Comparison of ENCODE assay signal across 17 cellular contexts in genomic region chr10:114393482-114393881, GRCh38. TPM values are rescaled to one million over a fixed set of nuclear protein-coding genes. Genes with fewer than 3 reads are reported as not detected.
DNase-seq lines count a peak whose midpoint lies in the region; ATAC-seq and TF ChIP-seq lines count a peak whose summit lies in the region.
"Had no signal": no experiment of that assay in that cellular context is flagged by ENCODE, and none has a peak within 500 bp of the region (broad histone marks: within the 10 kb centered on the region; RNA-seq: fewer than 3 reads in every experiment).

No MANE protein-coding gene starts in this region.

- no peak overlapping the region for H3K27ac ChIP-seq in endodermal cell (ENCODE audit: low read depth, low read length)
- H3K27ac ChIP-seq in mesodermal cell (ENCODE audit: low read depth, low read length, severe bottlenecking): peak overlapping the region; percentile 37
- peak overlapping the region; percentile 97 to 98 (median 98) for H3K27ac ChIP-seq in thyroid gland
- H3K27ac ChIP-seq: BLaER1 treated with 17β-estradiol and CSF1 and Interleukin-3, amounts not matched to agents 10 nM and 100 nM; neutrophil had no signal

- H3K9me3 ChIP-seq in endodermal cell (ENCODE audit: control insufficient read depth, low read length) (no peaks in the 10 kb centered on the region), mesodermal cell (ENCODE audit: control insufficient read depth, low read length) (no peaks in the 10 kb centered on the region), thyroid gland (no peaks in the 10 kb centered on the region)
- H3K9me3 ChIP-seq: BLaER1 treated with 17β-estradiol and CSF1 and Interleukin-3, amounts not matched to agents 10 nM and 100 nM; neutrophil had no signal

- WGBS in endodermal cell (ENCODE audit: insufficient coverage in 1 of 2, insufficient read length in 1 of 2), 2 experiments: 60 to 81% methylated on average over 1 to 11 of the region's 11 CpGs
- WGBS in mesodermal cell (ENCODE audit: insufficient coverage in 2 of 2), 2 experiments: 54 to 60% methylated on average over 3 to 6 of the region's 11 CpGs
- WGBS in thyroid gland, 2 donors: 22 to 28% methylated on average over 11 of the region's 11 CpGs

- peaks cover 11% of the 10 kb centered on the region for H3K27me3 ChIP-seq in endodermal cell (ENCODE audit: control insufficient read depth, insufficient read depth, low read length, poor library complexity, severe bottlenecking)
- H3K27me3 ChIP-seq in thyroid gland: no peaks in the 10 kb centered on the region

- TF ChIP-seq CTCF in endodermal cell (conservative IDR thresholded peaks at IDR 0.05): no peak
- no peak for TF ChIP-seq CTCF in thyroid gland (IDR thresholded peaks at IDR 0.05)

- peak overlapping the region; percentile 52 for H3K27ac Mint-ChIP-seq in endodermal cell
- H3K27ac Mint-ChIP-seq: activated T-helper 1 cell treated with anti-CD3 and anti-CD28 coated beads, Interleukin-12 subunit alpha, Interleukin-12 subunit beta, Interleukin-2, Interleukin-4 antibody, amounts not matched to agents 30 ng/mL and 10 ng/mL and 1 ng/mL, durations not matched to agents 14 hours and 24 hours and 36 hours had no signal

- H3K36me3 Mint-ChIP-seq in endodermal cell (ENCODE audit: low read depth): no peaks in the 10 kb centered on the region

- peak in 1 of 2 donors; percentile 60 for TF ChIP-seq POLR2A in thyroid gland (IDR thresholded peaks at IDR 0.05)

- H3K4me3 ChIP-seq in endodermal cell (ENCODE audit: low read length): no peak overlapping the region
- no peak overlapping the region for H3K4me3 ChIP-seq in mesodermal cell (ENCODE audit: extremely low read depth, insufficient read depth, low read length, poor library complexity, severe bottlenecking)
- H3K4me3 ChIP-seq in thyroid gland (replicated peaks in 1 of 3): no peak overlapping the region
- H3K4me3 ChIP-seq: BLaER1 treated with 17β-estradiol and CSF1 and Interleukin-3, amounts not matched to agents 10 nM and 100 nM; lung had no signal

- no peaks in the 10 kb centered on the region for H3K9me3 Mint-ChIP-seq in endodermal cell

- H3K4me3 Mint-ChIP-seq in endodermal cell: no peak overlapping the region
- H3K4me3 Mint-ChIP-seq: activated T-helper 1 cell treated with anti-CD3 and anti-CD28 coated beads, Interleukin-12 subunit alpha, Interleukin-12 subunit beta, Interleukin-2, Interleukin-4 antibody, amounts not matched to agents 30 ng/mL and 10 ng/mL and 1 ng/mL, durations not matched to agents 14 hours and 24 hours and 36 hours had no signal

- ATAC-seq in GM19328 (IDR thresholded peaks at IDR 0.05; ENCODE audit: unreplicated experiment): no peak
- no peak for ATAC-seq in GM19324 (IDR thresholded peaks at IDR 0.05; ENCODE audit: low FRiP score, unreplicated experiment)

- intact Hi-C loops in thyroid gland (cut with DNase I): no loop called here

- peak; percentile 53 for DNase-seq in amniotic epithelial cell (ENCODE audit: low read depth)
- no peak for DNase-seq in endodermal cell
- DNase-seq in thyroid gland: peak; percentile 90 to 92
- no peak for DNase-seq in stimulated activated CD4-positive, alpha-beta T cell treated with anti-CD3 and anti-CD28 coated beads, Interleukin-4, amount 100 ng/mL, for 1 hour
- no peak for DNase-seq in dedifferentiated amniotic fluid mesenchymal stem cell (ENCODE audit: extremely low spot score)
- DNase-seq: activated CD4-positive, alpha-beta T cell treated with anti-CD3 and anti-CD28 coated beads, Interleukin-2, amount 50 U/mL, for 4 hours; DMS53; HCEC 1CT; NCI-H1092 treated with DMSO at 0.1 percent for 48 hours; stimulated activated naive CD4-positive, alpha-beta T cell had no signal

- H3K4me1 ChIP-seq in endodermal cell (ENCODE audit: control insufficient read depth, insufficient read depth, low read length) (no peaks in the 10 kb centered on the region), mesodermal cell (ENCODE audit: control insufficient read depth, insufficient read depth, low read length, poor library complexity, severe bottlenecking) (peaks cover 46% of the 10 kb centered on the region), thyroid gland (peaks cover 90 to 97% of the 10 kb centered on the region in 2 donors)

- peaks cover 5% of the 10 kb centered on the region for H3K4me1 Mint-ChIP-seq in endodermal cell

- H3K9ac ChIP-seq in endodermal cell (ENCODE audit: extremely low read depth, low read length, poor library complexity, severe bottlenecking): no peak overlapping the region
- H3K9ac ChIP-seq: BLaER1 treated with 17β-estradiol and CSF1 and Interleukin-3, amounts not matched to agents 10 nM and 100 nM had no signal

- H3K36me3 ChIP-seq in endodermal cell (ENCODE audit: control insufficient read depth, insufficient read depth, low read length) (no peaks in the 10 kb centered on the region), mesodermal cell (ENCODE audit: control insufficient read depth, insufficient read depth, low read length) (peaks cover 31% of the 10 kb centered on the region), thyroid gland (no peaks in the 10 kb centered on the region)
- H3K36me3 ChIP-seq: BLaER1 treated with 17β-estradiol and CSF1 and Interleukin-3, amounts not matched to agents 10 nM and 100 nM; neutrophil had no signal

- H3K27me3 Mint-ChIP-seq in endodermal cell (ENCODE audit: insufficient read depth): peaks cover 17% of the 10 kb centered on the region

RNA-seq across cellular contexts. Expression of gene AFAP1L2, which starts 10.8 kb away (rescaled TPM):
- 1 to 10 TPM; 1.5 to 2.2 TPM for total RNA-seq in endodermal cell
- polyA plus RNA-seq in endodermal cell (2013, experiment 1 of 2): 4.6 TPM
- 3.9 TPM for polyA plus RNA-seq in endodermal cell (2013, experiment 2 of 2)
- 48.5 TPM for polyA plus RNA-seq in mesodermal cell (2013, experiment 1 of 2)
- polyA plus RNA-seq in mesodermal cell (2013, experiment 2 of 2): 54.6 TPM
- 100 to 1,000 TPM; 135 to 356 (median 299) TPM for total RNA-seq in thyroid gland

Comparison
In these comparisons a context has a peak if more than half of its experiments do, and no peak if none do; other contexts are left out.
1. DNase-seq: peak in amniotic epithelial cell (single experiment) and thyroid gland (2 of 2); none in endodermal cell (single experiment), stimulated activated CD4-positive, alpha-beta T cell treated with anti-CD3 and anti-CD28 coated beads, Interleukin-4, amount 100 ng/mL, for 1 hour (single experiment) and dedifferentiated amniotic fluid mesenchymal stem cell (single experiment).
2. RNA of gene AFAP1L2, which starts 10.8 kb away (total RNA-seq): 135 to 356 TPM in thyroid gland; 1.5 to 2.2 TPM in endodermal cell; every median in the first group is over 10 times any median in the second.